ENCODE assay signal across 1 cellular context in genomic region chr22:46935506-46936377, GRCh38.
TF ChIP-seq lines count a peak whose summit lies in the region.

No MANE protein-coding gene starts in this region.

TF ChIP-seq in HepG2, 621 proteins besides CTCF, POLR2A, EP300 and RAD21 (continued from another document and continues in another):
- TF ChIP-seq CEBPZ (IDR thresholded peaks at IDR 0.05; ENCODE audit: low read length) (no peak), ZNF282 (IDR thresholded peaks at IDR 0.05; ENCODE audit: partially characterized antibody) (no peak), HNF1B (CRISPR knock-in tag; IDR thresholded peaks at IDR 0.05) (peak; percentile 53), KAT2B (IDR thresholded peaks at IDR 0.05; ENCODE audit: borderline replicate concordance, low read depth, low read length) (no peak), ZNF569 (CRISPR knock-in tag; IDR thresholded peaks at IDR 0.05; ENCODE audit: borderline replicate concordance) (peak; percentile 79; the same call in 1 of the 2 replicates), ZNF101 (CRISPR knock-in tag; IDR thresholded peaks at IDR 0.05; ENCODE audit: borderline replicate concordance, low read depth) (no peak), PAX8 (CRISPR knock-in tag; IDR thresholded peaks at IDR 0.05; ENCODE audit: borderline replicate concordance) (peak; percentile 68; the same call in 1 of the 2 replicates), ZNF557 (CRISPR knock-in tag; IDR thresholded peaks at IDR 0.05) (no peak), ATF2 (CRISPR knock-in tag; IDR thresholded peaks at IDR 0.05) (peak; percentile 81; the same call in 1 of the 2 replicates), ZNF501 (CRISPR knock-in tag; IDR thresholded peaks at IDR 0.05) (peak; percentile 74; the same call in 1 of the 2 replicates), TRIM22 (IDR thresholded peaks at IDR 0.05) (no peak), ZNF124 (CRISPR knock-in tag; IDR thresholded peaks at IDR 0.05) (no peak; the same call in 1 of the 2 replicates), PAF1 (CRISPR knock-in tag; IDR thresholded peaks at IDR 0.05) (no peak), MED8 (CRISPR knock-in tag; IDR thresholded peaks at IDR 0.05; ENCODE audit: insufficient replicate concordance) (peak; percentile 19), MTF2 (CRISPR knock-in tag; IDR thresholded peaks at IDR 0.05; ENCODE audit: borderline replicate concordance) (no peak), KLF12 (CRISPR knock-in tag; IDR thresholded peaks at IDR 0.05; ENCODE audit: borderline replicate concordance) (no peak; the same call in 1 of the 2 replicates), NR0B2 (CRISPR knock-in tag; IDR thresholded peaks at IDR 0.05) (no peak), ZBTB40 (IDR thresholded peaks at IDR 0.05) (no peak), ZBTB40 (CRISPR knock-in tag; IDR thresholded peaks at IDR 0.05) (peak; percentile 74), ZNF484 (CRISPR knock-in tag; IDR thresholded peaks at IDR 0.05; ENCODE audit: borderline replicate concordance, low read depth) (peak; percentile 66; the same call in 1 of the 2 replicates), NR1H2 (CRISPR knock-in tag; IDR thresholded peaks at IDR 0.05; ENCODE audit: borderline replicate concordance, low read depth) (no peak; the same call in 1 of the 2 replicates), MIER2 (CRISPR knock-in tag; IDR thresholded peaks at IDR 0.05) (peak; percentile 38; the same call in 1 of the 2 replicates), HDAC2 (CRISPR knock-in tag; IDR thresholded peaks at IDR 0.05) (peak; percentile 73; the same call in 1 of the 2 replicates), RAD51 (IDR thresholded peaks at IDR 0.05; ENCODE audit: borderline replicate concordance) (no peak), ZNF468 (CRISPR knock-in tag; IDR thresholded peaks at IDR 0.05) (no peak; the same call in 1 of the 2 replicates), ZNF576 (CRISPR knock-in tag; IDR thresholded peaks at IDR 0.05) (peak; percentile 63; the same call in 1 of the 2 replicates), ZNF704 (CRISPR knock-in tag; IDR thresholded peaks at IDR 0.05; ENCODE audit: borderline replicate concordance) (0 out of 2 replicates have a peak, but pooled peaks have one; percentile 63), ZNF550 (CRISPR knock-in tag; IDR thresholded peaks at IDR 0.05; ENCODE audit: borderline replicate concordance) (no peak), GFI1 (CRISPR knock-in tag; IDR thresholded peaks at IDR 0.05; ENCODE audit: borderline replicate concordance) (peak; percentile 83), HES4 (CRISPR knock-in tag; IDR thresholded peaks at IDR 0.05; ENCODE audit: borderline replicate concordance) (peak; percentile 85), SALL1 (CRISPR knock-in tag; IDR thresholded peaks at IDR 0.05) (peak; percentile 76), ZNF343 (CRISPR knock-in tag; IDR thresholded peaks at IDR 0.05) (no peak), ZNF800 (CRISPR knock-in tag; IDR thresholded peaks at IDR 0.05) (no peak), ZNF275 (CRISPR knock-in tag; IDR thresholded peaks at IDR 0.05; ENCODE audit: borderline replicate concordance) (0 out of 2 replicates have a peak, but pooled peaks have one; percentile 37), ZSCAN12 (CRISPR knock-in tag; IDR thresholded peaks at IDR 0.05) (no peak; the same call in 1 of the 2 replicates)
